In the genomic region with DNA sequence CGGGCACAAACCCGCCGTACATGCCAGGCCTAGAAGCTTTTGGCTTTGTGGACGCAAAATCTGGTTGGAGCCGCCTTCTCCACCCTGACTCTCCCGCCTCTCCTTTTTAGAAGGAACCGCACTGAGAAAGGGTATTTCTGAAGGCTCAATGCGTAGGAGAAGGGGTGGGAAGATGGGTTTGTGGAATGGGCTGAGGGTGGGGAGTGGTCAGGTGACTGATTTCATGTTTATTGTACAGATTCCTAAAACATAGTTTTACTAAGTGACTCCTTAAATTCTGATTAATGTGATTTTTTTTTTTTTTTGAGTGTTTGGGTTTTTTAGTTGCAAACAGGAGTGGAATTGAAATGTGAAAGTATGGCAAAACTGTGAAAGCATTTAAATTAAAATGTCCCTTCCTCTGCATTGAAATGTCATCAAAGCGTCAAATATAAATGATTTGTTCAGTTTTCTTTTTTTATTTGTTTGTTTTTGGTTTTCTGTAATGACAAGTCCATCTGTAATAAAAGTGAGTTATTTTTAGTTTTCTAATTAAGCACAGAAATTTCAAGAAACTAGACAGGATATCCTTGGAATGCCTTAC, we compare ENCODE assay signal across 1 cellular context.
TF ChIP-seq lines count a peak whose summit lies in the region.

No MANE protein-coding gene starts in this region.

TF ChIP-seq in K562, 482 proteins besides CTCF, POLR2A, EP300 and RAD21 (continued from another document):
- TF ChIP-seq, protein P1, sequence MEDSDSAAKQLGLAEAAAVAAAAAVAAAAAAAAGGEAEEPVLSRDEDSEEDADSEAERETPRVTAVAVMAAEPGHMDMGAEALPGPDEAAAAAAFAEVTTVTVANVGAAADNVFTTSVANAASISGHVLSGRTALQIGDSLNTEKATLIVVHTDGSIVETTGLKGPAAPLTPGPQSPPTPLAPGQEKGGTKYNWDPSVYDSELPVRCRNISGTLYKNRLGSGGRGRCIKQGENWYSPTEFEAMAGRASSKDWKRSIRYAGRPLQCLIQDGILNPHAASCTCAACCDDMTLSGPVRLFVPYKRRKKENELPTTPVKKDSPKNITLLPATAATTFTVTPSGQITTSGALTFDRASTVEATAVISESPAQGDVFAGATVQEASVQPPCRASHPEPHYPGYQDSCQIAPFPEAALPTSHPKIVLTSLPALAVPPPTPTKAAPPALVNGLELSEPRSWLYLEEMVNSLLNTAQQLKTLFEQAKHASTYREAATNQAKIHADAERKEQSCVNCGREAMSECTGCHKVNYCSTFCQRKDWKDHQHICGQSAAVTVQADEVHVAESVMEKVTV (CRISPR knock-in tag; IDR thresholded peaks at IDR 0.05) = no peak
- no peak for TF ChIP-seq ERF (CRISPR knock-in tag; IDR thresholded peaks at IDR 0.05)
